In genomic region chr2:214389334-214389733, GRCh38 we compare ENCODE assay signal across 37 cellular contexts. TPM values are rescaled to one million over a fixed set of nuclear protein-coding genes. Genes with fewer than 3 reads are reported as not detected.
"Had no signal": no experiment of that assay in that cellular context is flagged by ENCODE, and none has a peak within 500 bp of the region (broad histone marks: within the 10 kb centered on the region; RNA-seq: fewer than 3 reads in every experiment).

No MANE protein-coding gene starts in this region.

- H3K36me3 ChIP-seq: adrenal gland, ascending aorta, brain microvascular endothelial cell, breast epithelium, cardiac muscle cell had no signal

- H3K27ac ChIP-seq: adrenal gland, ascending aorta, body of pancreas, brain microvascular endothelial cell, breast epithelium, cardiac muscle cell had no signal

- DNase-seq: activated effector memory CD4-positive, alpha-beta T cell treated with anti-CD3 and anti-CD28 coated beads, Interleukin-2, amount 50 U/mL, for 16 hours; activated effector memory CD4-positive, alpha-beta T cell treated with Interleukin-2 at 50 U/mL for 16 hours; activated gamma-delta T cell; activated gamma-delta T cell treated with Interleukin-2 at 50 U/mL for 16 hours; activated naive CD4-positive, alpha-beta T cell; activated naive CD4-positive, alpha-beta T cell treated with anti-CD3 and anti-CD28 coated beads for 36 hours; activated naive CD4-positive, alpha-beta T cell treated with anti-CD3 and anti-CD28 coated beads, Interleukin-2, amount 10 ng/mL, durations not matched to agents 7 days and 5 days; activated naive CD4-positive, alpha-beta T cell treated with anti-CD3 and anti-CD28 coated beads, Interleukin-2, amount 50 U/mL, for 16 hours; activated naive CD4-positive, alpha-beta T cell treated with Interleukin-2 at 50 U/mL for 16 hours; activated naive CD8-positive, alpha-beta T cell treated with anti-CD3 and anti-CD28 coated beads for 36 hours; activated naive CD8-positive, alpha-beta T cell treated with anti-CD3 and anti-CD28 coated beads, Interleukin-2, amount 10 ng/mL, durations not matched to agents 7 days and 5 days; activated naive CD8-positive, alpha-beta T cell treated with anti-CD3 and anti-CD28 coated beads, Interleukin-2, amount 50 U/mL, for 24 hours; activated T-cell treated with anti-CD3 and anti-CD28 coated beads, Interleukin-2, amount 50 U/mL, for 24 hours; activated T-cell treated with anti-CD3 and anti-CD28 coated beads, Interleukin-2, amount 50 U/mL, for 4 hours; activated T-cell treated with anti-CD3 and anti-CD28 coated beads, Interleukin-2, amount 50 U/mL, for 48 hours; activated T-cell treated with anti-CD3 and anti-CD28 coated beads, Interleukin-2, amount 50 U/mL, for 72 hours; adrenal gland; amniotic stem cell; amygdala; anterior cingulate cortex; aorta; body of pancreas; brain microvascular endothelial cell; caudate nucleus; central memory CD4-positive, alpha-beta T cell; cerebellar nuclear complex had no signal

- ATAC-seq: activated naive CD4-positive, alpha-beta T cell treated with anti-CD3 and anti-CD28 coated beads, Interleukin-2, amount 50 U/mL, for 72 hours; activated naive CD8-positive, alpha-beta T cell treated with anti-CD3 and anti-CD28 coated beads, Interleukin-2, amount 50 U/mL, for 24 hours; activated T-cell treated with anti-CD3 and anti-CD28 coated beads, Interleukin-2, amount 50 U/mL, for 4 hours; activated T-cell treated with anti-CD3 and anti-CD28 coated beads, Interleukin-2, amount 50 U/mL, for 72 hours; activated T-helper 17 cell treated with anti-CD3 and anti-CD28 coated beads, Interleukin-2, amount 50 U/mL, for 72 hours; body of pancreas had no signal

- H3K9me3 ChIP-seq: adrenal gland, ascending aorta, body of pancreas, breast epithelium had no signal

- H3K4me1 ChIP-seq: adrenal gland, ascending aorta, body of pancreas, breast epithelium had no signal

- H3K4me3 ChIP-seq: adrenal gland, ascending aorta, body of pancreas, breast epithelium, cardiac muscle cell had no signal

- H3K27me3 ChIP-seq: adrenal gland, ascending aorta, body of pancreas, brain microvascular endothelial cell, breast epithelium, cardiac muscle cell had no signal

RNA-seq across cellular contexts. Expression of gene VWC2L, which starts 21.5 kb away (rescaled TPM):
- total RNA-seq: activated naive CD4-positive, alpha-beta T cell treated with anti-CD3 and anti-CD28 coated beads for 36 hours; activated naive CD4-positive, alpha-beta T cell treated with anti-CD3 and anti-CD28 coated beads, Interleukin-2, amount 50 U/mL, for 72 hours; activated naive CD8-positive, alpha-beta T cell treated with anti-CD3 and anti-CD28 coated beads for 36 hours; activated naive CD8-positive, alpha-beta T cell treated with anti-CD3 and anti-CD28 coated beads, Interleukin-2, amount 10 ng/mL, durations not matched to agents 7 days and 5 days; activated T-cell treated with anti-CD3 and anti-CD28 coated beads, Interleukin-2, amount 50 U/mL, for 4 hours; activated T-cell treated with anti-CD3 and anti-CD28 coated beads, Interleukin-2, amount 50 U/mL, for 72 hours; activated T-helper 1 cell treated with anti-CD3 and anti-CD28 coated beads, Interleukin-12 subunit alpha, Interleukin-12 subunit beta, Interleukin-2, Interleukin-4 antibody, amounts not matched to agents 30 ng/mL and 10 ng/mL and 1 ng/mL, durations not matched to agents 14 hours and 24 hours and 36 hours; activated T-helper 17 cell treated with anti-CD3 and anti-CD28 coated beads, Interleukin-2, amount 50 U/mL, for 72 hours; activated T-helper 2 cell treated with anti-CD3 and anti-CD28 coated beads, Interferon-gamma antibody, Interleukin-2, Interleukin-4, amounts not matched to agents 10 μg/mL and 5 μg/mL and 100 μg/mL, durations not matched to agents 14 hours and 24 hours and 36 hours; aorta; ascending aorta; astrocyte; body of pancreas; bronchial epithelial cell; chondrocyte had no signal
- polyA plus RNA-seq: adipose tissue, adrenal gland, aorta had no signal
